ENCODE assay signal across 23 cellular contexts in genomic region chr13:45779901-45780300, GRCh38.
DNase-seq lines count a peak whose midpoint lies in the region; ATAC-seq and TF ChIP-seq lines count a peak whose summit lies in the region.
"Had no signal": no experiment of that assay in that cellular context is flagged by ENCODE, and none has a peak within 500 bp of the region (broad histone marks: within the 10 kb centered on the region; RNA-seq: fewer than 3 reads in every experiment).

No MANE protein-coding gene starts in this region.

- intact Hi-C loops in MCF 10A (cut with micrococcal nuclease), result no loop called here
- intact Hi-C loops in breast epithelium (cut with DNase I; ENCODE audit: low total_unique reads), result no loop called here
- intact Hi-C loops in right lobe of liver (cut with DNase I), result no loop called here

- peaks cover 16% of the 10 kb centered on the region for H3K4me1 Mint-ChIP-seq in MCF 10A (ENCODE audit: insufficient read depth, unreplicated experiment)

- no peak overlapping the region for H3K4me3 Mint-ChIP-seq in MCF 10A (ENCODE audit: unreplicated experiment)
- H3K4me3 Mint-ChIP-seq: CD14-positive monocyte; CD4-positive, alpha-beta T cell; CD8-positive, alpha-beta memory T cell had no signal

- peak; percentile 41 for DNase-seq in MCF 10A (ENCODE audit: unreplicated experiment)
- DNase-seq in breast epithelium (ENCODE audit: low spot score in 2 of 2), result no peak
- DNase-seq in NCI-H460 (ENCODE audit: extremely low read depth, low read depth), result peak; percentile 78
- DNase-seq in islet precursor cell, result peak; percentile 29
- no peak for DNase-seq in right lobe of liver
- no peak for DNase-seq in OCI-M2 (lab: John Stamatoyannopoulos, UW; ENCODE audit: unreplicated experiment)
- no peak for DNase-seq in NCI-H2029 (lab: John Stamatoyannopoulos, UW)
- DNase-seq: 8988T; ACHN; AML-193; BE2C; CD4-positive, alpha-beta T cell; CD8-positive, alpha-beta memory T cell; DMS 273 treated with DMSO at 0.1 percent for 48 hours; DMS79; EL; GF-D8; GM23248; H7; HCEC 1CT had no signal

- H3K27ac Mint-ChIP-seq in MCF 10A (ENCODE audit: low read depth, unreplicated experiment), result no peak overlapping the region
- H3K27ac Mint-ChIP-seq: CD14-positive monocyte; CD4-positive, alpha-beta T cell; CD8-positive, alpha-beta memory T cell had no signal

- H3K27ac ChIP-seq in breast epithelium, result no peak overlapping the region
- H3K27ac ChIP-seq in right lobe of liver, result no peak overlapping the region
- H3K27ac ChIP-seq: A549; BLaER1 treated with 17β-estradiol and CSF1 and Interleukin-3, amounts not matched to agents 10 nM and 100 nM; GM23248 had no signal

- H3K27me3 ChIP-seq in breast epithelium (no peaks in the 10 kb centered on the region), right lobe of liver (no peaks in the 10 kb centered on the region)
- H3K27me3 ChIP-seq: BLaER1 treated with 17β-estradiol and CSF1 and Interleukin-3, amounts not matched to agents 10 nM and 100 nM had no signal

- no peaks in the 10 kb centered on the region for H3K9me3 Mint-ChIP-seq in MCF 10A (ENCODE audit: unreplicated experiment)
- H3K9me3 Mint-ChIP-seq: CD4-positive, alpha-beta T cell; CD8-positive, alpha-beta memory T cell had no signal

- POLR2A ChIA-PET in MCF 10A (lab: Yijun Ruan, JAX), result no interaction called here

- no peaks in the 10 kb centered on the region for H3K27me3 Mint-ChIP-seq in MCF 10A (ENCODE audit: insufficient read depth, unreplicated experiment)
- H3K27me3 Mint-ChIP-seq: CD4-positive, alpha-beta T cell had no signal

- H3K9me3 ChIP-seq in breast epithelium, result no peaks in the 10 kb centered on the region
- no peaks in the 10 kb centered on the region for H3K9me3 ChIP-seq in right lobe of liver
- H3K9me3 ChIP-seq: A549; BE2C; BLaER1 treated with 17β-estradiol and CSF1 and Interleukin-3, amounts not matched to agents 10 nM and 100 nM had no signal

- no peaks in the 10 kb centered on the region for H3K36me3 ChIP-seq in breast epithelium
- no peaks in the 10 kb centered on the region for H3K36me3 ChIP-seq in right lobe of liver
- H3K36me3 ChIP-seq: BE2C; BLaER1 treated with 17β-estradiol and CSF1 and Interleukin-3, amounts not matched to agents 10 nM and 100 nM had no signal

- H3K4me3 ChIP-seq in breast epithelium (no peak overlapping the region), right lobe of liver (no peak overlapping the region)
- H3K4me3 ChIP-seq: A549; BLaER1 treated with 17β-estradiol and CSF1 and Interleukin-3, amounts not matched to agents 10 nM and 100 nM; GM23248 had no signal

- WGBS in right lobe of liver (ENCODE audit: insufficient coverage, low coverage, low lambda C conversion rate, missing lambda C conversion rate), result 90% methylated on average over 2 of the region's 5 CpGs

- CTCF ChIA-PET in MCF 10A (lab: Yijun Ruan, JAX), result interaction anchor here (0.7 kb wide), 1 partner anchor 154 kb away, joined by 3 read pairs; no protein-coding TSS in a partner anchor

- no peak for ATAC-seq in right lobe of liver
- ATAC-seq: A549 had no signal

- no TSS peak for BruUV-seq in MCF 10A (replicated peaks; lab: Mats Ljungman, UMichigan)

- H3K4me1 ChIP-seq in breast epithelium, result no peaks in the 10 kb centered on the region
- H3K4me1 ChIP-seq in right lobe of liver, result no peaks in the 10 kb centered on the region
- H3K4me1 ChIP-seq: A549 had no signal

- TF ChIP-seq POLR2A in breast epithelium (IDR thresholded peaks at IDR 0.05), result no peak
- no peak for TF ChIP-seq POLR2A in right lobe of liver (IDR thresholded peaks at IDR 0.05)

- H3K36me3 Mint-ChIP-seq in MCF 10A (ENCODE audit: insufficient read depth, unreplicated experiment), result no peaks in the 10 kb centered on the region
- H3K36me3 Mint-ChIP-seq: CD14-positive monocyte; CD8-positive, alpha-beta memory T cell had no signal

- TF ChIP-seq CTCF in MCF 10A (IDR thresholded peaks at IDR 0.05; ENCODE audit: unreplicated experiment), result no peak
- no peak for TF ChIP-seq CTCF in breast epithelium (IDR thresholded peaks at IDR 0.05)
- TF ChIP-seq CTCF in right lobe of liver (IDR thresholded peaks at IDR 0.05), result no peak

Comparison
In these comparisons a context has a peak if more than half of its experiments do, and no peak if none do; other contexts are left out.
1. DNase-seq: peak in MCF 10A (single experiment), NCI-H460 (single experiment) and islet precursor cell (single experiment); none in breast epithelium (0 of 2), right lobe of liver (0 of 3), OCI-M2 (single experiment) and NCI-H2029 (single experiment).